In genomic region chr1:68826861-68827260, GRCh38 we compare ENCODE assay signal across 27 cellular contexts.
"Had no signal": no experiment of that assay in that cellular context is flagged by ENCODE, and none has a peak within 500 bp of the region (broad histone marks: within the 10 kb centered on the region; RNA-seq: fewer than 3 reads in every experiment).

No MANE protein-coding gene starts in this region.

- H3K4me3 ChIP-seq: adrenal gland, body of pancreas, esophagus muscularis mucosa, gastroesophageal sphincter had no signal

- FAIRE-seq: colon had no signal

- H3K27me3 ChIP-seq: adrenal gland, body of pancreas, esophagus muscularis mucosa, foreskin keratinocyte, gastroesophageal sphincter had no signal

- DNase-seq: activated CD4-positive, alpha-beta memory T cell treated with anti-CD3 and anti-CD28 coated beads, Interleukin-2, amount 10 ng/mL, durations not matched to agents 7 days and 5 days; activated CD4-positive, alpha-beta T cell treated with anti-CD3 and anti-CD28 coated beads for 36 hours; activated CD4-positive, alpha-beta T cell treated with anti-CD3 and anti-CD28 coated beads, Interleukin-2, amount 10 ng/mL, durations not matched to agents 24 days and 14 days; activated CD4-positive, CD25-positive, alpha-beta regulatory T cell; activated CD4-positive, CD25-positive, alpha-beta regulatory T cell treated with anti-CD3 and anti-CD28 coated beads, Interleukin-2, amount 50 U/mL, for 72 hours; activated CD8-positive, alpha-beta memory T cell treated with anti-CD3 and anti-CD28 coated beads, Interleukin-2, amount 50 U/mL, for 48 hours; activated effector memory CD4-positive, alpha-beta T cell treated with Interleukin-2 at 50 U/mL for 16 hours; activated naive CD4-positive, alpha-beta T cell treated with anti-CD3 and anti-CD28 coated beads for 36 hours; activated naive CD8-positive, alpha-beta T cell treated with anti-CD3 and anti-CD28 coated beads for 36 hours; activated naive CD8-positive, alpha-beta T cell treated with anti-CD3 and anti-CD28 coated beads, Interleukin-2, amount 50 U/mL, for 24 hours; activated T-cell treated with anti-CD3 and anti-CD28 coated beads for 4 hours; activated T-cell treated with anti-CD3 and anti-CD28 coated beads, Interleukin-2, amount 50 U/mL, for 4 hours; adrenal gland; amygdala; aorta; body of pancreas; caudate nucleus; cortex of kidney; dermis blood vessel endothelial cell; effector CD4-positive, alpha-beta T cell; effector memory CD8-positive, alpha-beta T cell; erythroblast; foreskin keratinocyte; T-helper 2 cell had no signal

- H3K36me3 ChIP-seq: adrenal gland, esophagus muscularis mucosa, gastroesophageal sphincter had no signal

- H3K9me3 ChIP-seq: adrenal gland had no signal

- H3K4me1 ChIP-seq: adrenal gland, body of pancreas, esophagus muscularis mucosa, foreskin keratinocyte, gastroesophageal sphincter had no signal

- H3K27ac ChIP-seq: adrenal gland, body of pancreas, esophagus muscularis mucosa, foreskin keratinocyte, gastroesophageal sphincter had no signal
